In the genomic region with DNA sequence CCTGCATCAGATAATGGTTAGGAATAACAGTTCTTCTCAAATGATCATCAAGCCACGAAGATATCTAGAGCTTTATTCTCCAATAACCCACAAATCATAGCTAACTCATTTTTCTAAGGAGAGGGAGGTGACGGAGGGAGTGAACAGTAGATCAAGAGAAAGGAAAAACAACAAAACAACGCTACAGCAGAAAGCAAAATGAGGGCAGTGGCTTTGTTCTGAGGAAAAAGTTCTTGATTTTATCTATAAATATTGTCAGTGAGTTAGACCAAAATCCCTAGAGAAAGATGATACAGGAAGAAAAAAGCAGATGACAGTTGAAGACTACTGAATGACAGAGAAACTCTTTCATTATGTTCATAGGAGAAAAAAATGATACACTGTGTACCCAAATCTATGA, we compare ENCODE assay signal across 17 cellular contexts.
"Had no signal": no experiment of that assay in that cellular context is flagged by ENCODE, and none has a peak within 500 bp of the region (broad histone marks: within the 10 kb centered on the region; RNA-seq: fewer than 3 reads in every experiment).

No MANE protein-coding gene starts in this region.

- H3K4me3 Mint-ChIP-seq: activated CD4-positive, alpha-beta T cell treated with anti-CD3 and anti-CD28 coated beads, Interleukin-2, amount 10 ng/mL, durations not matched to agents 7 days and 5 days; activated naive CD4-positive, alpha-beta T cell treated with anti-CD3 and anti-CD28 coated beads, Interleukin-2, amount 10 ng/mL, durations not matched to agents 7 days and 5 days; brain; memory B cell; nephron progenitor cell had no signal

- H3K9me3 Mint-ChIP-seq: activated CD4-positive, alpha-beta T cell treated with anti-CD3 and anti-CD28 coated beads, Interleukin-2, amount 10 ng/mL, durations not matched to agents 7 days and 5 days; activated naive CD4-positive, alpha-beta T cell treated with anti-CD3 and anti-CD28 coated beads, Interleukin-2, amount 10 ng/mL, durations not matched to agents 7 days and 5 days; brain; memory B cell; nephron progenitor cell had no signal

- DNase-seq: activated CD4-positive, alpha-beta T cell treated with anti-CD3 and anti-CD28 coated beads, Interleukin-2, amount 10 ng/mL, durations not matched to agents 7 days and 5 days; activated naive CD4-positive, alpha-beta T cell treated with anti-CD3 and anti-CD28 coated beads, Interleukin-2, amount 10 ng/mL, durations not matched to agents 7 days and 5 days; amygdala; effector memory CD4-positive, alpha-beta T cell; left lung; nephron progenitor cell; right lobe of liver; stimulated activated CD4-positive, alpha-beta T cell treated with anti-CD3 and anti-CD28 coated beads, Interleukin-12 subunit alpha, Interleukin-12 subunit beta, amount 100 ng/mL, for 4 hours; stomach; SW 1271 had no signal

- H3K4me1 ChIP-seq: left lung, right lobe of liver had no signal

- H3K27me3 Mint-ChIP-seq: activated CD4-positive, alpha-beta T cell treated with anti-CD3 and anti-CD28 coated beads, Interleukin-2, amount 10 ng/mL, durations not matched to agents 7 days and 5 days; activated naive CD4-positive, alpha-beta T cell treated with anti-CD3 and anti-CD28 coated beads, Interleukin-2, amount 10 ng/mL, durations not matched to agents 7 days and 5 days; brain; memory B cell had no signal

- H3K36me3 ChIP-seq: gastroesophageal sphincter, left lung, prostate gland, right lobe of liver, thoracic aorta had no signal

- H3K27ac Mint-ChIP-seq: activated CD4-positive, alpha-beta T cell treated with anti-CD3 and anti-CD28 coated beads, Interleukin-2, amount 10 ng/mL, durations not matched to agents 7 days and 5 days; activated naive CD4-positive, alpha-beta T cell treated with anti-CD3 and anti-CD28 coated beads, Interleukin-2, amount 10 ng/mL, durations not matched to agents 7 days and 5 days; nephron progenitor cell had no signal

- ATAC-seq: gastroesophageal sphincter, left lung, right lobe of liver had no signal

- H3K4me3 ChIP-seq: gastroesophageal sphincter, left lung, prostate gland, right lobe of liver, stomach, thoracic aorta had no signal

- H3K27me3 ChIP-seq: gastroesophageal sphincter, left lung, right lobe of liver, stomach had no signal

- H3K9me3 ChIP-seq: gastroesophageal sphincter, left lung, prostate gland, right lobe of liver, stomach, thoracic aorta had no signal

- H3K27ac ChIP-seq: epithelial cell of prostate, gastroesophageal sphincter, left lung, prostate gland, right lobe of liver, stomach, thoracic aorta, VCaP had no signal
